In the genomic region with DNA sequence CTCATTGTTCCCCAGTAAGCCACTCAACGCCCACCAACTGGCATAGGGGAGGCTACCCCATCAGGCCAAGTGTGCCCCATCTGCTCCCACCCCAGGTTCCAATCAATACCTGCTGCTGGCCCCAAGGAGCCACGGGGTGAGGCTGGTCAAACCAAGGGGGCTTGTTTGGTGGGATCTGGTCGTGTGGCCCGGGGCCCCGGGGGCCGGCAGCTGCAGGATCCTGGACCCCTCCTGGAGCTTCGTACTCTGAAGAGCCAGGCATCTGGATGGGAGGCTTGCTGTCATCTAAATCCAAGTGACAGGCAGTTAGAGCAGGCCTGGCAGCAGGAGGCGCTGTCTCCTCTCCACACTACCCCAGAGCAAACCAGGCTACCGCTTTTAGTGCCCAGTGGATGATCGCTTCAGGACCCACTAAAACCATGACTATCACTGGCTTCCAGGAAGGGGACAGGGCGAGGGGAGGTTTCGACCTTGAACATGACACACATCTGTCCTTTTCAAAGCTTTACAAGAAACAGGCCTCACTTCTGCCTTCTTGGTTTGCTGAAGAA, we compare ENCODE assay signal across 9 cellular contexts. TPM values are rescaled to one million over a fixed set of nuclear protein-coding genes. Genes with fewer than 3 reads are reported as not detected.
DNase-seq lines count a peak whose midpoint lies in the region; ATAC-seq and TF ChIP-seq lines count a peak whose summit lies in the region.
"Had no signal": no experiment of that assay in that cellular context is flagged by ENCODE, and none has a peak within 500 bp of the region (broad histone marks: within the 10 kb centered on the region; RNA-seq: fewer than 3 reads in every experiment).

No MANE protein-coding gene starts in this region.

- in situ Hi-C loops in brain microvascular endothelial cell (cut with HindIII; ENCODE audit: low pct_ligation_motif_present, low sequenced_read_pairs): no loop called here

- H3K4me3 ChIP-seq in GM12865 (ENCODE audit: low read depth, low read length): no peak overlapping the region
- H3K4me3 ChIP-seq in brain microvascular endothelial cell (ENCODE audit: low read depth, low read length): no peak overlapping the region

- no peaks in the 10 kb centered on the region for H3K27me3 Mint-ChIP-seq in neural crest cell (ENCODE audit: low read depth)
- H3K27me3 Mint-ChIP-seq: IgD-negative memory B cell had no signal

- H3K27ac ChIP-seq in brain microvascular endothelial cell: no peak overlapping the region

- TF ChIP-seq CTCF in GM12865 (IDR thresholded peaks at IDR 0.05; ENCODE audit: insufficient read depth, low read depth, low read length, missing control alignments) (peak; percentile 70), brain microvascular endothelial cell (IDR thresholded peaks at IDR 0.05; ENCODE audit: low read depth, low read length, missing control alignments) (peak; percentile 65), neural crest cell (conservative IDR thresholded peaks at IDR 0.05) (peak; percentile 53)

- no peaks in the 10 kb centered on the region for H3K9me3 Mint-ChIP-seq in neural crest cell
- H3K9me3 Mint-ChIP-seq: IgD-negative memory B cell had no signal

- peak; percentile 76 for DNase-seq in GM12865 (ENCODE audit: low read depth)
- DNase-seq in brain microvascular endothelial cell: no peak
- DNase-seq in neural crest cell (ENCODE audit: low read depth, low spot score): peak; percentile 16
- no peak for DNase-seq in inferior parietal cortex (ENCODE audit: extremely low spot score)
- DNase-seq in hypothalamus (lab: John Stamatoyannopoulos, UW): no peak
- no peak for DNase-seq in NCI-H226

- peaks cover 93% of the 10 kb centered on the region for H3K36me3 ChIP-seq in brain microvascular endothelial cell (replicated peaks)

- no peak overlapping the region for H3K4me3 Mint-ChIP-seq in neural crest cell
- H3K4me3 Mint-ChIP-seq: IgD-negative memory B cell had no signal

- peak; percentile 32; the same call in 2 of the 3 replicates for ATAC-seq in SK-N-SH treated with all-trans-retinoic acid at 6 μM for 48 hours
- ATAC-seq in GM19035 (IDR thresholded peaks at IDR 0.05; ENCODE audit: unreplicated experiment): no peak

- H3K27ac Mint-ChIP-seq in neural crest cell (ENCODE audit: unreplicated experiment): no peak overlapping the region
- H3K27ac Mint-ChIP-seq: IgD-negative memory B cell had no signal

- peaks cover 15% of the 10 kb centered on the region for H3K36me3 Mint-ChIP-seq in neural crest cell (ENCODE audit: low read depth)

- no peaks in the 10 kb centered on the region for H3K27me3 ChIP-seq in brain microvascular endothelial cell (replicated peaks)

- no peaks in the 10 kb centered on the region for H3K4me1 Mint-ChIP-seq in neural crest cell
- H3K4me1 Mint-ChIP-seq: IgD-negative memory B cell had no signal

TF ChIP-seq in SK-N-SH treated with all-trans-retinoic acid at 6 μM for 48 hours, 23 proteins besides CTCF, POLR2A, EP300 and RAD21 (continues in another document):
- TF ChIP-seq ZNF565 (CRISPR knock-in tag; conservative IDR thresholded peaks at IDR 0.05; ENCODE audit: low read depth) (no peak), ARNTL (CRISPR knock-in tag; IDR thresholded peaks at IDR 0.05; ENCODE audit: borderline replicate concordance, low read depth) (no peak), BACH2 (CRISPR knock-in tag; IDR thresholded peaks at IDR 0.05; ENCODE audit: borderline replicate concordance) (no peak), TOX (CRISPR knock-in tag; IDR thresholded peaks at IDR 0.05; ENCODE audit: borderline replicate concordance) (no peak), ZC3H10 (CRISPR knock-in tag; IDR thresholded peaks at IDR 0.05) (no peak), ZNF70 (CRISPR knock-in tag; IDR thresholded peaks at IDR 0.05) (no peak), TCF4 (CRISPR knock-in tag; IDR thresholded peaks at IDR 0.05; ENCODE audit: borderline replicate concordance) (no peak), OSR1 (CRISPR knock-in tag; IDR thresholded peaks at IDR 0.05) (no peak), ISL1 (CRISPR knock-in tag; IDR thresholded peaks at IDR 0.05) (no peak)
- TF ChIP-seq, protein P1, sequence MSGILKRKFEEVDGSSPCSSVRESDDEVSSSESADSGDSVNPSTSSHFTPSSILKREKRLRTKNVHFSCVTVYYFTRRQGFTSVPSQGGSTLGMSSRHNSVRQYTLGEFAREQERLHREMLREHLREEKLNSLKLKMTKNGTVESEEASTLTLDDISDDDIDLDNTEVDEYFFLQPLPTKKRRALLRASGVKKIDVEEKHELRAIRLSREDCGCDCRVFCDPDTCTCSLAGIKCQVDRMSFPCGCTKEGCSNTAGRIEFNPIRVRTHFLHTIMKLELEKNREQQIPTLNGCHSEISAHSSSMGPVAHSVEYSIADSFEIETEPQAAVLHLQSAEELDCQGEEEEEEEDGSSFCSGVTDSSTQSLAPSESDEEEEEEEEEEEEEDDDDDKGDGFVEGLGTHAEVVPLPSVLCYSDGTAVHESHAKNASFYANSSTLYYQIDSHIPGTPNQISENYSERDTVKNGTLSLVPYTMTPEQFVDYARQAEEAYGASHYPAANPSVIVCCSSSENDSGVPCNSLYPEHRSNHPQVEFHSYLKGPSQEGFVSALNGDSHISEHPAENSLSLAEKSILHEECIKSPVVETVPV (CRISPR knock-in tag; IDR thresholded peaks at IDR 0.05): no peak
- TF ChIP-seq, protein P2, sequence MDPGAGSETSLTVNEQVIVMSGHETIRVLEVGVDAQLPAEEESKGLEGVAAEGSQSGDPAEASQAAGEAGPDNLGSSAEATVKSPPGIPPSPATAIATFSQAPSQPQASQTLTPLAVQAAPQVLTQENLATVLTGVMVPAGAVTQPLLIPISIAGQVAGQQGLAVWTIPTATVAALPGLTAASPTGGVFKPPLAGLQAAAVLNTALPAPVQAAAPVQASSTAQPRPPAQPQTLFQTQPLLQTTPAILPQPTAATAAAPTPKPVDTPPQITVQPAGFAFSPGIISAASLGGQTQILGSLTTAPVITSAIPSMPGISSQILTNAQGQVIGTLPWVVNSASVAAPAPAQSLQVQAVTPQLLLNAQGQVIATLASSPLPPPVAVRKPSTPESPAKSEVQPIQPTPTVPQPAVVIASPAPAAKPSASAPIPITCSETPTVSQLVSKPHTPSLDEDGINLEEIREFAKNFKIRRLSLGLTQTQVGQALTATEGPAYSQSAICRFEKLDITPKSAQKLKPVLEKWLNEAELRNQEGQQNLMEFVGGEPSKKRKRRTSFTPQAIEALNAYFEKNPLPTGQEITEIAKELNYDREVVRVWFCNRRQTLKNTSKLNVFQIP (CRISPR knock-in tag; IDR thresholded peaks at IDR 0.05; ENCODE audit: borderline replicate concordance, low read depth): no peak
- TF ChIP-seq, protein P3, sequence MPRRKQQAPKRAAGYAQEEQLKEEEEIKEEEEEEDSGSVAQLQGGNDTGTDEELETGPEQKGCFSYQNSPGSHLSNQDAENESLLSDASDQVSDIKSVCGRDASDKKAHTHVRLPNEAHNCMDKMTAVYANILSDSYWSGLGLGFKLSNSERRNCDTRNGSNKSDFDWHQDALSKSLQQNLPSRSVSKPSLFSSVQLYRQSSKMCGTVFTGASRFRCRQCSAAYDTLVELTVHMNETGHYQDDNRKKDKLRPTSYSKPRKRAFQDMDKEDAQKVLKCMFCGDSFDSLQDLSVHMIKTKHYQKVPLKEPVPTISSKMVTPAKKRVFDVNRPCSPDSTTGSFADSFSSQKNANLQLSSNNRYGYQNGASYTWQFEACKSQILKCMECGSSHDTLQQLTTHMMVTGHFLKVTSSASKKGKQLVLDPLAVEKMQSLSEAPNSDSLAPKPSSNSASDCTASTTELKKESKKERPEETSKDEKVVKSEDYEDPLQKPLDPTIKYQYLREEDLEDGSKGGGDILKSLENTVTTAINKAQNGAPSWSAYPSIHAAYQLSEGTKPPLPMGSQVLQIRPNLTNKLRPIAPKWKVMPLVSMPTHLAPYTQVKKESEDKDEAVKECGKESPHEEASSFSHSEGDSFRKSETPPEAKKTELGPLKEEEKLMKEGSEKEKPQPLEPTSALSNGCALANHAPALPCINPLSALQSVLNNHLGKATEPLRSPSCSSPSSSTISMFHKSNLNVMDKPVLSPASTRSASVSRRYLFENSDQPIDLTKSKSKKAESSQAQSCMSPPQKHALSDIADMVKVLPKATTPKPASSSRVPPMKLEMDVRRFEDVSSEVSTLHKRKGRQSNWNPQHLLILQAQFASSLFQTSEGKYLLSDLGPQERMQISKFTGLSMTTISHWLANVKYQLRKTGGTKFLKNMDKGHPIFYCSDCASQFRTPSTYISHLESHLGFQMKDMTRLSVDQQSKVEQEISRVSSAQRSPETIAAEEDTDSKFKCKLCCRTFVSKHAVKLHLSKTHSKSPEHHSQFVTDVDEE (CRISPR knock-in tag; IDR thresholded peaks at IDR 0.05): no peak
- TF ChIP-seq, protein P4, sequence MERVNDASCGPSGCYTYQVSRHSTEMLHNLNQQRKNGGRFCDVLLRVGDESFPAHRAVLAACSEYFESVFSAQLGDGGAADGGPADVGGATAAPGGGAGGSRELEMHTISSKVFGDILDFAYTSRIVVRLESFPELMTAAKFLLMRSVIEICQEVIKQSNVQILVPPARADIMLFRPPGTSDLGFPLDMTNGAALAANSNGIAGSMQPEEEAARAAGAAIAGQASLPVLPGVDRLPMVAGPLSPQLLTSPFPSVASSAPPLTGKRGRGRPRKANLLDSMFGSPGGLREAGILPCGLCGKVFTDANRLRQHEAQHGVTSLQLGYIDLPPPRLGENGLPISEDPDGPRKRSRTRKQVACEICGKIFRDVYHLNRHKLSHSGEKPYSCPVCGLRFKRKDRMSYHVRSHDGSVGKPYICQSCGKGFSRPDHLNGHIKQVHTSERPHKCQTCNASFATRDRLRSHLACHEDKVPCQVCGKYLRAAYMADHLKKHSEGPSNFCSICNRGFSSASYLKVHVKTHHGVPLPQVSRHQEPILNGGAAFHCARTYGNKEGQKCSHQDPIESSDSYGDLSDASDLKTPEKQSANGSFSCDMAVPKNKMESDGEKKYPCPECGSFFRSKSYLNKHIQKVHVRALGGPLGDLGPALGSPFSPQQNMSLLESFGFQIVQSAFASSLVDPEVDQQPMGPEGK (CRISPR knock-in tag; IDR thresholded peaks at IDR 0.05; ENCODE audit: borderline replicate concordance): no peak
- TF ChIP-seq, protein P5, sequence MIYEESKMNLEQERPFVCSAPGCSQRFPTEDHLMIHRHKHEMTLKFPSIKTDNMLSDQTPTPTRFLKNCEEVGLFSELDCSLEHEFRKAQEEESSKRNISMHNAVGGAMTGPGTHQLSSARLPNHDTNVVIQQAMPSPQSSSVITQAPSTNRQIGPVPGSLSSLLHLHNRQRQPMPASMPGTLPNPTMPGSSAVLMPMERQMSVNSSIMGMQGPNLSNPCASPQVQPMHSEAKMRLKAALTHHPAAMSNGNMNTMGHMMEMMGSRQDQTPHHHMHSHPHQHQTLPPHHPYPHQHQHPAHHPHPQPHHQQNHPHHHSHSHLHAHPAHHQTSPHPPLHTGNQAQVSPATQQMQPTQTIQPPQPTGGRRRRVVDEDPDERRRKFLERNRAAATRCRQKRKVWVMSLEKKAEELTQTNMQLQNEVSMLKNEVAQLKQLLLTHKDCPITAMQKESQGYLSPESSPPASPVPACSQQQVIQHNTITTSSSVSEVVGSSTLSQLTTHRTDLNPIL (CRISPR knock-in tag; IDR thresholded peaks at IDR 0.05; ENCODE audit: low read depth): no peak

RNA-seq across cellular contexts. Expression of a gene that starts 14.2 kb away (rescaled TPM):
- total RNA-seq in neural crest cell: 93.3 and 95.7 TPM in 2 replicates

RNA-seq across cellular contexts. Expression of a gene that starts 31.9 kb away (rescaled TPM):
- 9.0 and 9.6 TPM in 2 replicates for total RNA-seq in neural crest cell

RNA-seq across cellular contexts. Expression of a gene that starts 32.1 kb away (rescaled TPM):
- total RNA-seq in neural crest cell: not detected in 2 replicates

RNA-seq across cellular contexts. Expression of a gene that starts 44.2 kb away (rescaled TPM):
- 30.4 and 32.5 TPM in 2 replicates for total RNA-seq in neural crest cell

RNA-seq across cellular contexts. Expression of a gene that starts 56.3 kb away (rescaled TPM):
- total RNA-seq in neural crest cell: 57.6 and 62.9 TPM in 2 replicates

Comparison
In these comparisons a context has a peak if more than half of its experiments do, and no peak if none do; other contexts are left out.
1. DNase-seq: peak in GM12865 (single experiment) and neural crest cell (single experiment); none in brain microvascular endothelial cell (single experiment), inferior parietal cortex (single experiment), hypothalamus (0 of 51) and NCI-H226 (single experiment).
2. Peak in every context shown above with its lines, with median percentiles within 50 percentile points of each other: CTCF ChIP-seq.